ENCODE assay signal across 8 cellular contexts in genomic region chr13:91398413-91399188, GRCh38. TPM values are rescaled to one million over a fixed set of nuclear protein-coding genes. Genes with fewer than 3 reads are reported as not detected.
DNase-seq lines count a peak whose midpoint lies in the region; ATAC-seq and TF ChIP-seq lines count a peak whose summit lies in the region.

GPC5 (plus strand) TSS chr13:91398621.

- H3K27me3 ChIP-seq in duodenal mucosa (ENCODE audit: control insufficient read depth in 1 of 2, insufficient read depth in 2 of 2, low read length in 2 of 2) (peaks cover 33 to 67% of the 10 kb centered on the region in 2 donors), lung (ENCODE audit: control insufficient read depth, insufficient read depth) (no peaks in the 10 kb centered on the region)

- H3K36me3 ChIP-seq in duodenal mucosa (ENCODE audit: control insufficient read depth in 1 of 2, insufficient read depth in 2 of 2, low read length in 2 of 2) (no peaks in the 10 kb centered on the region), lung (ENCODE audit: control insufficient read depth in 2 of 2, insufficient read depth in 2 of 2, low read length in 2 of 2) (no peaks in the 10 kb centered on the region)

- ATAC-seq in GM18867 (IDR thresholded peaks at IDR 0.05; ENCODE audit: unreplicated experiment), result peak; percentile 93
- ATAC-seq in HG03060 (IDR thresholded peaks at IDR 0.05; ENCODE audit: low read depth, unreplicated experiment), result peak; percentile 83
- ATAC-seq in lung (ENCODE audit: insufficient read depth, low FRiP score), result peak; percentile 97

- H3K27ac ChIP-seq in duodenal mucosa (ENCODE audit: low read depth, low read length) (no peak within 1 kb of the TSS), lung (ENCODE audit: low read depth in 1 of 2, low read length in 1 of 2) (no peak within 1 kb of the TSS)

- H3K9ac ChIP-seq in duodenal mucosa (ENCODE audit: low read depth in 1 of 2, low read length in 2 of 2), result peak within 1 kb of the TSS in 1 of 2 donors; percentile 3

- H3K4me1 ChIP-seq in duodenal mucosa (ENCODE audit: control insufficient read depth in 1 of 2, insufficient read depth in 2 of 2, low read length in 2 of 2), result peaks cover 0 to 12% of the 10 kb centered on the region in 2 donors
- H3K4me1 ChIP-seq in lung (ENCODE audit: control insufficient read depth in 2 of 2, insufficient read depth in 2 of 2, low read length in 2 of 2), result peaks cover 0 to 6% of the 10 kb centered on the region in 2 donors

- peak; percentile 27 for DNase-seq in A172 (ENCODE audit: low spot score)
- peak; percentile 45 for DNase-seq in NCI-H226
- peak; percentile 77 for DNase-seq in activated CD4-positive, alpha-beta T cell treated with anti-CD3 and anti-CD28 coated beads, Interleukin-2, amount 50 U/mL, for 1 hour
- DNase-seq in lung (ENCODE audit: low spot score), result peak; percentile 83
- peak; percentile 66 to 78 (median 66) for DNase-seq in stimulated activated CD4-positive, alpha-beta T cell treated with anti-CD3 and anti-CD28 coated beads, TNF-alpha, amount 100 ng/mL, for 48 hours (ENCODE audit: low read depth in 3 of 3)

- H3K9me3 ChIP-seq in duodenal mucosa (ENCODE audit: control insufficient read depth in 1 of 2, low read length in 2 of 2) (no peaks in the 10 kb centered on the region), lung (ENCODE audit: control insufficient read depth in 2 of 2, insufficient read depth in 1 of 2, low read length in 1 of 2) (no peaks in the 10 kb centered on the region)

- H3K4me3 ChIP-seq in duodenal mucosa (ENCODE audit: low read depth in 1 of 2, low read length in 2 of 2) (peak within 1 kb of the TSS; percentile 62 to 66), lung (peak within 1 kb of the TSS; percentile 51)

- 0 to 1% methylated on average over 69 to 76 of the region's 76 CpGs for WGBS in lung, 2 donors

- TF ChIP-seq CTCF in lung (IDR thresholded peaks at IDR 0.05; ENCODE audit: control extremely low read depth, extremely low read depth), result no peak

RNA-seq across cellular contexts. Expression of gene GPC5, which starts in this region (rescaled TPM):
- total RNA-seq in A172 (2014; rRNA removed; shearing (Covaris generic)), result not detected in 2 replicates
- total RNA-seq in lung, result 10 to 100 TPM in 1 of 2 donors, 1 to 10 TPM in 1; 8.1 to 37.3 TPM
- under 1 TPM; 0.55 to 0.77 TPM for polyA plus RNA-seq in lung

Comparison
In these comparisons a context has a peak if more than half of its experiments do, and no peak if none do; other contexts are left out.
1. Peak in DNase-seq in A172; RNA of the gene not detected or under 1 TPM.
2. DNase-seq: peak in every context shown above with its lines; median percentile 83 in lung; 77 in activated CD4-positive, alpha-beta T cell treated with anti-CD3 and anti-CD28 coated beads, Interleukin-2, amount 50 U/mL, for 1 hour; 66 in stimulated activated CD4-positive, alpha-beta T cell treated with anti-CD3 and anti-CD28 coated beads, TNF-alpha, amount 100 ng/mL, for 48 hours; 45 in NCI-H226; 27 in A172.